9 cellular contexts compared by ENCODE assay signal in the genomic region with DNA sequence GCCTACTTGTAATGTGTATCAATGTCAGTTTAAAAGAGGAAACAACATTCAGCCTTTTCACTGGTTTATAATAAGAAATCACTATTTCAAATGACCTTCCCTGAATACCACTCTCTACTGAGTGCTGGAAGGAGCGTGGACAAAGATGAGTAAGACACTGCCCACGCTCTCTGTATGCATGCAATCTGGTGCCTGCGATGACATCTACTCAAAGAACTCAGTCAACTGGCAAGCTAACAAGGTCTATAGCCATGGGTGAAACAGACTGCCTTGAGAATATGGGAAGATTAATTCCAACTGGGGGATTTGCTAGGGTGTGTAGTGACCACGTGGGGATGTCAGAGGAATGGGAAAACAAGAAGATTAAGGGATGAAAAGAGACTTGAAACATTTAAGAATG. TPM values are rescaled to one million over a fixed set of nuclear protein-coding genes. Genes with fewer than 3 reads are reported as not detected.
DNase-seq lines count a peak whose midpoint lies in the region; ATAC-seq and TF ChIP-seq lines count a peak whose summit lies in the region.
"Had no signal": no experiment of that assay in that cellular context is flagged by ENCODE, and none has a peak within 500 bp of the region (broad histone marks: within the 10 kb centered on the region; RNA-seq: fewer than 3 reads in every experiment).

No MANE protein-coding gene starts in this region.

- TF ChIP-seq CTCF in retinal pigment epithelial cell (conservative IDR thresholded peaks at IDR 0.05; ENCODE audit: low read depth, low read length): no peak
- TF ChIP-seq CTCF in tibial artery (IDR thresholded peaks at IDR 0.05): no peak

- in situ Hi-C loops in SK-MEL-5 (cut with HindIII; ENCODE audit: low pct_unique_long_range_greater_than_20kb, low sequenced_read_pairs): no loop called here

- H3K27ac ChIP-seq in tibial artery: no peak overlapping the region

- peaks cover 3 to 7% of the 10 kb centered on the region in 2 donors for H3K27me3 Mint-ChIP-seq in T-cell

- no peaks in the 10 kb centered on the region for H3K9me3 Mint-ChIP-seq in T-cell

- H3K36me3 Mint-ChIP-seq in T-cell: no peaks in the 10 kb centered on the region

- H3K4me3 Mint-ChIP-seq in T-cell: no peak overlapping the region

- ATAC-seq in GM19351 (IDR thresholded peaks at IDR 0.05; ENCODE audit: unreplicated experiment) (peak; percentile 84), GM18502 (IDR thresholded peaks at IDR 0.05; ENCODE audit: poor library complexity, unreplicated experiment) (no peak), T-cell (replicated peaks in 1 of 4) (no peak)

- no peaks in the 10 kb centered on the region for H3K4me1 Mint-ChIP-seq in T-cell

- H3K9me3 ChIP-seq in tibial artery: no peaks in the 10 kb centered on the region

- POLR2A ChIA-PET in T-cell (lab: Charles Lee): no interaction called here

- no peak overlapping the region for H3K4me3 ChIP-seq in retinal pigment epithelial cell (ENCODE audit: low read length)
- H3K4me3 ChIP-seq in tibial artery: no peak overlapping the region

- H3K27me3 ChIP-seq in tibial artery: no peaks in the 10 kb centered on the region

- no peaks in the 10 kb centered on the region for H3K36me3 ChIP-seq in tibial artery

- DNase-seq in SK-MEL-5 (ENCODE audit: low read depth, low spot score) (peak; percentile 86), fibroblast of the conjunctiva (ENCODE audit: low read depth) (peak; percentile 77), retinal pigment epithelial cell (ENCODE audit: low read depth) (peak; percentile 100), T-cell (no peak), tibial artery (no peak)
- DNase-seq in activated effector memory CD4-positive, alpha-beta T cell treated with anti-CD3 and anti-CD28 coated beads, Interleukin-2, amount 50 U/mL, for 16 hours: no peak
- DNase-seq: NCI-H2227 treated with DMSO at 0.1 percent for 48 hours had no signal

- H3K4me1 ChIP-seq in tibial artery: peaks cover 0 to 14% (median 0%) of the 10 kb centered on the region in 4 donors

- intact Hi-C loops in tibial artery (cut with DNase I; ENCODE audit: low total_unique reads): no loop called here

- CTCF ChIA-PET in T-cell (lab: Charles Lee): no interaction called here

- H3K27ac Mint-ChIP-seq in T-cell: no peak overlapping the region

RNA-seq across cellular contexts. Expression of a gene that starts 49.4 kb away (rescaled TPM):
- 19.9 and 25.9 TPM in 2 replicates for total RNA-seq in SK-MEL-5 (2014; rRNA removed; shearing (Covaris generic))
- 9.6 and 14.7 TPM in 2 replicates for polyA plus RNA-seq in SK-MEL-5 (2015; cell fraction: cytosol; rRNA removed)
- 4.0 and 5.2 TPM in 2 replicates for polyA plus RNA-seq in SK-MEL-5 (2015; cell fraction: nucleus; rRNA removed)
- under 1 TPM; 0.35 to 0.95 (median 0.82) TPM for total RNA-seq in T-cell

Comparison
In these comparisons a context has a peak if more than half of its experiments do, and no peak if none do; other contexts are left out.
1. DNase-seq: peak in SK-MEL-5 (single experiment), fibroblast of the conjunctiva (single experiment) and retinal pigment epithelial cell (single experiment); none in activated effector memory CD4-positive, alpha-beta T cell treated with anti-CD3 and anti-CD28 coated beads, Interleukin-2, amount 50 U/mL, for 16 hours (single experiment), T-cell (0 of 34) and tibial artery (0 of 2).
2. RNA of a gene that starts 49.4 kb away (total RNA-seq): 19.9 to 25.9 TPM in SK-MEL-5; 0.35 to 0.95 TPM in T-cell; every median in the first group is over 10 times any median in the second.